In genomic region chr1:229227298-229227919, GRCh38 we compare ENCODE assay signal across 8 cellular contexts. TPM values are rescaled to one million over a fixed set of nuclear protein-coding genes. Genes with fewer than 3 reads are reported as not detected.
A peak's percentile ranks its signal among the peaks of the same experiment; 100 is the strongest.
DNase-seq lines count a peak whose midpoint lies in the region; ATAC-seq and TF ChIP-seq lines count a peak whose summit lies in the region.

No MANE protein-coding gene starts in this region.

- H3K36me3 Mint-ChIP-seq in brain = no peaks in the 10 kb centered on the region

- no peak overlapping the region for H3K9ac ChIP-seq in GM23248

- H3K27me3 ChIP-seq in GM23248 (replicated peaks; ENCODE audit: insufficient read depth) = peaks cover 27% of the 10 kb centered on the region
- no peaks in the 10 kb centered on the region for H3K27me3 ChIP-seq in WERI-Rb-1 (ENCODE audit: insufficient read depth, low read depth, severe bottlenecking)

- peak overlapping the region; percentile 65 to 89 (median 81) for H3K27ac Mint-ChIP-seq in brain

- no peaks in the 10 kb centered on the region for H4K20me1 ChIP-seq in GM23248 (ENCODE audit: insufficient read depth)

- no peak overlapping the region for H3K4me2 ChIP-seq in GM23248 (ENCODE audit: unreplicated experiment)

- WGBS in GM23248 (ENCODE audit: low coverage in 1 of 2, low lambda C conversion rate in 2 of 2, missing lambda C conversion rate in 2 of 2), 2 experiments = 16 to 17% methylated on average over 15 of the region's 15 CpGs

- DNase-seq in AG04449 (ENCODE audit: low read depth, low spot score) (no peak), GM23248 (peak; percentile 79), NCI-H2196 treated with DMSO at 0.1 percent for 48 hours (lab: John Stamatoyannopoulos, UW; ENCODE audit: unreplicated experiment) (peak; percentile 75), WERI-Rb-1 (peak; percentile 68), iris pigment epithelial cell (ENCODE audit: low read depth) (peak; percentile 63)
- DNase-seq in stimulated activated CD4-positive, alpha-beta T cell treated with anti-CD3 and anti-CD28 coated beads, Interleukin-1b, Interleukin-23, amount 100 ng/mL, for 4 hours (ENCODE audit: low read depth in 2 of 2) = peak; percentile 80 to 82

- peak overlapping the region; percentile 12 to 55 (median 19) for H3K4me3 Mint-ChIP-seq in brain

- no peaks in the 10 kb centered on the region for H3K36me3 ChIP-seq in GM23248 (ENCODE audit: low read depth)
- no peaks in the 10 kb centered on the region for H3K36me3 ChIP-seq in WERI-Rb-1

- H3K27ac ChIP-seq in GM23248 = no peak overlapping the region
- no peak overlapping the region for H3K27ac ChIP-seq in WERI-Rb-1

- H3K9me2 ChIP-seq in GM23248 (ENCODE audit: insufficient read depth) = no peaks in the 10 kb centered on the region

- peaks cover 70% of the 10 kb centered on the region for H3K4me1 Mint-ChIP-seq in brain

- peaks cover 0 to under 1% (median 0%) of the 10 kb centered on the region in 5 experiments for H3K9me3 Mint-ChIP-seq in brain

- in situ Hi-C loops in GM23248 (cut with MboI) = loop anchor here (10.0 kb wide), 1 partner anchor 493 kb away; the partner anchor contains the start of gene RHOU

- ATAC-seq in HG03045 (IDR thresholded peaks at IDR 0.05; ENCODE audit: unreplicated experiment) = no peak

- H3K27me3 Mint-ChIP-seq in brain = peaks cover 18% of the 10 kb centered on the region

- no peaks in the 10 kb centered on the region for H3F3A ChIP-seq in GM23248 (ENCODE audit: insufficient read depth)

- TF ChIP-seq CTCF in AG04449 (IDR thresholded peaks at IDR 0.05; ENCODE audit: insufficient read depth, low read length, missing control alignments) (peak; percentile 80), WERI-Rb-1 (IDR thresholded peaks at IDR 0.05; ENCODE audit: low read depth, low read length) (peak; percentile 49; the same call in 1 of the 2 replicates), brain (conservative IDR thresholded peaks at IDR 0.05) (peak; percentile 94 to 97)

- H2AFZ ChIP-seq in GM23248 = no peak overlapping the region

- POLR2A ChIA-PET in AG04449 (lab: Yijun Ruan, JAX) = no interaction called here

- H3K4me1 ChIP-seq in GM23248 (ENCODE audit: insufficient read depth) = peaks cover 14% of the 10 kb centered on the region; the same call in 1 of the 2 replicates

- no peaks in the 10 kb centered on the region for H3K9me3 ChIP-seq in GM23248 (ENCODE audit: low read depth)
- no peaks in the 10 kb centered on the region for H3K9me3 ChIP-seq in WERI-Rb-1 (ENCODE audit: severe bottlenecking)

- H3K79me2 ChIP-seq in GM23248 (ENCODE audit: insufficient read depth) = no peaks in the 10 kb centered on the region

- CTCF ChIA-PET in AG04449 (lab: Yijun Ruan, JAX) = interaction anchor here (0.6 to 7.6 kb wide), 58 partner anchors 9 to 576 kb away, joined by 3 to 144 read pairs (median 4); partner anchors contain the start of gene RHOU

- H3K4me3 ChIP-seq in AG04449 (ENCODE audit: low read depth, low read length) (no peak overlapping the region), GM23248 (no peak overlapping the region), WERI-Rb-1 (ENCODE audit: low read depth, low read length) (no peak overlapping the region)

RNA-seq across cellular contexts. Expression of gene RAB4A, which starts 43.5 kb away (rescaled TPM):
- total RNA-seq in GM23248 (2014; rRNA removed; shearing (Covaris generic)) = 36.7 and 43.4 TPM in 2 replicates
- polyA plus RNA-seq in GM23248 (2016; fragmentation: Nextera tagmentation; extraction: Ambion mirVana) (47.2 and 52.9 TPM in 2 replicates), brain (ENCODE audit: insufficient read depth, low read depth, low replicate concordance) (42.1 TPM)
